In the genomic region with DNA sequence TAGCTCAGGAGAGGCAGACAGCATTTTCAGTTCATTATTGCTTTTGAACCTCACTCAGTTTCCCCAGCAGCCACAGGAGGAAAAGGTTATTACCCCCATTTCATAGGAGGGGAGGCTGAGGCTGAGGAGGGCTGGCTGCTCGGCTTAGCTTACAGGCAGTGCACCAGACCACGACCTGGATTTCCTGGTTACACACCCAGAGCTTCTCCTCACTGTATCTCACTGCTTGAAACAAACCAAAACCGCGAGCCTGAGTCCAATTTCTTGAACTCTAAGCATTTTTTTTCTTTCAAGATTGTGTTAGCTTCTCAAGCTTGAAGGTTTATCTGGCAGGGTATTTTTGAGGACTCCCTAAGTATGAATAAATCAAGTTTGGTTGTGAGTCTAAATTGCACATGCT, we compare ENCODE assay signal across 7 cellular contexts.
DNase-seq lines count a peak whose midpoint lies in the region; ATAC-seq and TF ChIP-seq lines count a peak whose summit lies in the region.

No MANE protein-coding gene starts in this region.

- H3K36me3 ChIP-seq in rectal smooth muscle tissue (ENCODE audit: control insufficient read depth, insufficient read depth, low read length): no peaks in the 10 kb centered on the region
- no peaks in the 10 kb centered on the region for H3K36me3 ChIP-seq in vagina

- H3K4me3 ChIP-seq in rectal smooth muscle tissue (ENCODE audit: low read length): no peak overlapping the region
- no peak overlapping the region for H3K4me3 ChIP-seq in vagina

- H3K4me1 ChIP-seq in rectal smooth muscle tissue (ENCODE audit: control insufficient read depth, insufficient read depth, low read length) (no peaks in the 10 kb centered on the region), vagina (peaks cover 24% of the 10 kb centered on the region)

- H3K36me3 Mint-ChIP-seq in progenitor cell of endocrine pancreas (ENCODE audit: insufficient read depth): no peaks in the 10 kb centered on the region

- peaks cover 2% of the 10 kb centered on the region for H3K4me1 Mint-ChIP-seq in progenitor cell of endocrine pancreas (ENCODE audit: low read depth)

- H3K27me3 ChIP-seq in rectal smooth muscle tissue (ENCODE audit: control insufficient read depth, insufficient read depth, low read length): no peaks in the 10 kb centered on the region
- no peaks in the 10 kb centered on the region for H3K27me3 ChIP-seq in vagina

- H3K4me3 Mint-ChIP-seq in progenitor cell of endocrine pancreas (ENCODE audit: low read depth): no peak overlapping the region

- TF ChIP-seq CTCF in progenitor cell of endocrine pancreas (IDR thresholded peaks at IDR 0.05; ENCODE audit: unreplicated experiment) (no peak), vagina (IDR thresholded peaks at IDR 0.05) (no peak)

- no peaks in the 10 kb centered on the region for H3K9me3 Mint-ChIP-seq in progenitor cell of endocrine pancreas (ENCODE audit: low read depth)

- no peak overlapping the region for H3K27ac Mint-ChIP-seq in progenitor cell of endocrine pancreas

- ATAC-seq in GM19438 (IDR thresholded peaks at IDR 0.05; ENCODE audit: low read depth, unreplicated experiment) (peak; percentile 74), HG03432 (IDR thresholded peaks at IDR 0.05; ENCODE audit: unreplicated experiment) (peak; percentile 63)

- TF ChIP-seq POLR2A in vagina (IDR thresholded peaks at IDR 0.05): no peak

- peaks cover 42% of the 10 kb centered on the region for H3K27me3 Mint-ChIP-seq in progenitor cell of endocrine pancreas

- no peak overlapping the region for H3K27ac ChIP-seq in rectal smooth muscle tissue (ENCODE audit: low read depth, low read length)
- H3K27ac ChIP-seq in vagina: no peak overlapping the region

- intact Hi-C loops in vagina (cut with DNase I): no loop called here

- DNase-seq in activated effector memory CD4-positive, alpha-beta T cell treated with anti-CD3 and anti-CD28 coated beads, Interleukin-2, amount 50 U/mL, for 16 hours: peak; percentile 72
- no peak for DNase-seq in NCI-H2171 (lab: John Stamatoyannopoulos, UW)
- no peak for DNase-seq in progenitor cell of endocrine pancreas (ENCODE audit: low spot score, unreplicated experiment)
- no peak for DNase-seq in vagina (ENCODE audit: extremely low spot score in 2 of 2)

- no peaks in the 10 kb centered on the region for H3K9me3 ChIP-seq in vagina

- H3K9ac ChIP-seq in rectal smooth muscle tissue (ENCODE audit: low read length): peak overlapping the region; percentile 27
